Comparison of ENCODE assay signal across 9 cellular contexts in the genomic region with DNA sequence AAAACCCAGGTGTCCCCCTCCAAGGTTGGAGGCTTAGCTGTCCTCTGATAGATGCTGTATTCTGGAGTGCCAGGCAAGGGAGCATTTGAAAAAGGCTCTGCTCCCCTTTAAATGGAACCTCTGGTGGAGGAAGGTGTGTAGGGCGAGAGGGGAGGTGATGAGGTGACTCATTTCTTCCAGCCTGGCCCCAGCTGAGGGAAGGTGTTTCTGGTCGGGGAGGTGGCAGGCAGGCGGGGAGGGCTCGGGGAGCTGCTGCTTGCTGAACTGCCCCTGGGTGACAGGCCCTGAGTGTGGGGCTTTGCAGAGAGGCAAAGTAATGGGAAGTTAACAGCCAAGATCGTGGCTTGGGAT. TPM values are rescaled to one million over a fixed set of nuclear protein-coding genes. Genes with fewer than 3 reads are reported as not detected.
DNase-seq lines count a peak whose midpoint lies in the region; ATAC-seq and TF ChIP-seq lines count a peak whose summit lies in the region.
"Had no signal": no experiment of that assay in that cellular context is flagged by ENCODE, and none has a peak within 500 bp of the region (broad histone marks: within the 10 kb centered on the region; RNA-seq: fewer than 3 reads in every experiment).

No MANE protein-coding gene starts in this region.

- no peaks in the 10 kb centered on the region for H3K9me3 Mint-ChIP-seq in mesothelial cell of epicardium

- TF ChIP-seq POLR2A in body of pancreas (IDR thresholded peaks at IDR 0.05), result no peak

- no peaks in the 10 kb centered on the region for H3K36me3 ChIP-seq in KOPT-K1 (ENCODE audit: insufficient read depth, low read length)
- H3K36me3 ChIP-seq in body of pancreas (replicated peaks in 1 of 2; ENCODE audit: insufficient read depth in 1 of 2, low read depth in 2 of 2), result no peaks in the 10 kb centered on the region

- H3K4me3 ChIP-seq in body of pancreas, result no peak overlapping the region

- H3K9me3 ChIP-seq in KOPT-K1 (ENCODE audit: insufficient read depth, low read length, poor library complexity, severe bottlenecking) (no peaks in the 10 kb centered on the region), body of pancreas (no peaks in the 10 kb centered on the region)

- peaks cover 3% of the 10 kb centered on the region for H3K27me3 Mint-ChIP-seq in mesothelial cell of epicardium (ENCODE audit: low read depth)

- no peaks in the 10 kb centered on the region for H3K4me1 Mint-ChIP-seq in mesothelial cell of epicardium

- H3K4me1 ChIP-seq in body of pancreas, result peaks cover 6% of the 10 kb centered on the region

- peak overlapping the region; percentile 46 for H3K27ac ChIP-seq in KOPT-K1 (ENCODE audit: low read depth, low read length, poor library complexity, severe bottlenecking)
- H3K27ac ChIP-seq in body of pancreas, result no peak overlapping the region

- H3K4me3 Mint-ChIP-seq in mesothelial cell of epicardium, result no peak overlapping the region

- TF ChIP-seq CTCF in mesothelial cell of epicardium (IDR thresholded peaks at IDR 0.05; ENCODE audit: unreplicated experiment), result no peak
- no peak for TF ChIP-seq CTCF in body of pancreas (IDR thresholded peaks at IDR 0.05)

- intact Hi-C loops in body of pancreas (cut with DNase I), result no loop called here

- no peak overlapping the region for H3K27ac Mint-ChIP-seq in mesothelial cell of epicardium

- ATAC-seq in GM19351 (IDR thresholded peaks at IDR 0.05; ENCODE audit: unreplicated experiment) (peak; percentile 58), body of pancreas (no peak)

- H3K27me3 ChIP-seq in body of pancreas, result no peaks in the 10 kb centered on the region

- H3K36me3 Mint-ChIP-seq in mesothelial cell of epicardium, result no peaks in the 10 kb centered on the region

- WGBS in body of pancreas, 2 donors, result 65 to 70% methylated on average over 4 to 5 of the region's 5 CpGs

- peak; percentile 84 for DNase-seq in activated T-helper 9 cell treated with anti-CD3 and anti-CD28 coated beads, Interleukin-2, amount 50 U/mL, for 16 hours (ENCODE audit: low read depth)
- DNase-seq in stimulated activated CD4-positive, alpha-beta T cell treated with anti-CD3 and anti-CD28 coated beads, Interleukin-15, amount 100 ng/mL, for 48 hours (ENCODE audit: low read depth in 2 of 2), result peak; percentile 82 to 83
- DNase-seq in mesothelial cell of epicardium (ENCODE audit: low spot score in 2 of 2, unreplicated experiment in 2 of 2) (no peak), LoVo (ENCODE audit: low spot score) (no peak), body of pancreas (no peak), NCI-H446 (lab: John Stamatoyannopoulos, UW) (no peak)

RNA-seq across cellular contexts. Expression of gene PSTPIP1, which starts 18.8 kb away (rescaled TPM):
- 0.59 TPM in 1 of 3 replicates, not detected in the others for total RNA-seq in mesothelial cell of epicardium
- total RNA-seq in body of pancreas, result 1 to 10 TPM; 3.3 to 3.6 TPM
- total RNA-seq: fibroblast of villous mesenchyme had no signal

RNA-seq across cellular contexts. Expression of gene TSPAN3, which starts 57.1 kb away (rescaled TPM):
- total RNA-seq in mesothelial cell of epicardium (301 to 312 TPM (median 307 TPM) in 3 replicates), body of pancreas (100 to 1,000 TPM in 1 of 2 donors, 10 to 100 TPM in 1; 99.1 to 118 TPM)

Comparison
In these comparisons a context has a peak if more than half of its experiments do, and no peak if none do; other contexts are left out.
1. DNase-seq: peak in activated T-helper 9 cell treated with anti-CD3 and anti-CD28 coated beads, Interleukin-2, amount 50 U/mL, for 16 hours (single experiment) and stimulated activated CD4-positive, alpha-beta T cell treated with anti-CD3 and anti-CD28 coated beads, Interleukin-15, amount 100 ng/mL, for 48 hours (2 of 2); none in mesothelial cell of epicardium (0 of 2), LoVo (single experiment), body of pancreas (0 of 4) and NCI-H446 (0 of 2).